In genomic region chr15:70030851-70031645, GRCh38 we compare ENCODE assay signal across 17 cellular contexts.
"Had no signal": no experiment of that assay in that cellular context is flagged by ENCODE, and none has a peak within 500 bp of the region (broad histone marks: within the 10 kb centered on the region; RNA-seq: fewer than 3 reads in every experiment).

No MANE protein-coding gene starts in this region.

- ATAC-seq: activated T-helper 17 cell treated with anti-CD3 and anti-CD28 coated beads, Interleukin-2, amount 50 U/mL, for 72 hours; left cardiac atrium; stimulated activated naive CD8-positive, alpha-beta T cell treated with anti-CD3 and anti-CD28 coated beads, Interleukin-15, Interleukin-2, amounts not matched to agents 100 U/mL and 50 U/mL, for 24 hours; T-cell had no signal

- FAIRE-seq: endothelial cell of umbilical vein had no signal

- H3K4me3 ChIP-seq: esophagus squamous epithelium, lung, ovary, upper lobe of left lung had no signal

- H3K27me3 ChIP-seq: ovary, upper lobe of left lung had no signal

- DNase-seq: activated CD4-positive, alpha-beta T cell treated with anti-CD3 and anti-CD28 coated beads, Interleukin-2, amount 50 U/mL, for 1 hour; amygdala; effector CD8-positive, alpha-beta T cell; esophagus squamous epithelium; foreskin fibroblast; left cardiac atrium; midbrain; stimulated activated CD4-positive, alpha-beta T cell treated with anti-CD3 and anti-CD28 coated beads, Interleukin-15, amount 100 ng/mL, for 24 hours; stimulated activated CD4-positive, alpha-beta T cell treated with anti-CD3 and anti-CD28 coated beads, Interleukin-4, amount 100 ng/mL, for 1 hour; stimulated activated naive CD8-positive, alpha-beta T cell treated with anti-CD3 and anti-CD28 coated beads, Interleukin-15, Interleukin-2, amounts not matched to agents 100 U/mL and 50 U/mL, for 24 hours; T-cell; T-helper 9 cell; upper lobe of left lung had no signal

- H3K9me3 ChIP-seq: esophagus squamous epithelium, ovary, upper lobe of left lung had no signal

- H3K36me3 ChIP-seq: esophagus squamous epithelium, ovary, upper lobe of left lung had no signal

- H3K27ac ChIP-seq: esophagus squamous epithelium, ovary, upper lobe of left lung had no signal
